In genomic region chr2:127416486-127417001, GRCh38 we compare ENCODE assay signal across 1 cellular context.
TF ChIP-seq lines count a peak whose summit lies in the region.

No MANE protein-coding gene starts in this region.

TF ChIP-seq in GM23338, 12 proteins besides CTCF, POLR2A, EP300 and RAD21:
- TF ChIP-seq ZNF462 (CRISPR knock-in tag; IDR thresholded peaks at IDR 0.05), result no peak
- TF ChIP-seq POLR2AphosphoS5 (IDR thresholded peaks at IDR 0.05; ENCODE audit: low read depth), result no peak
